1 cellular context compared by ENCODE assay signal in genomic region chr16:67277999-67278772, GRCh38.
TF ChIP-seq lines count a peak whose summit lies in the region.

No MANE protein-coding gene starts in this region.

TF ChIP-seq in HEK293, 187 proteins besides CTCF, POLR2A, EP300 and RAD21 (continued from another document):
- TF ChIP-seq PRDM2 (tag by site-specific recombination; IDR thresholded peaks at IDR 0.05; ENCODE audit: borderline replicate concordance) = no peak
- no peak for TF ChIP-seq KLF8 (tag by site-specific recombination; IDR thresholded peaks at IDR 0.05)
- no peak for TF ChIP-seq ZNF169 (tag by site-specific recombination; IDR thresholded peaks at IDR 0.05)
- peak; percentile 67 for TF ChIP-seq ZNF335 (tag by site-specific recombination; conservative IDR thresholded peaks at IDR 0.05)
- no peak for TF ChIP-seq ZNF292 (tag by site-specific recombination; IDR thresholded peaks at IDR 0.05; ENCODE audit: borderline replicate concordance, low read depth)
- no peak for TF ChIP-seq ZNF112 (tag by site-specific recombination; IDR thresholded peaks at IDR 0.05)
- no peak for TF ChIP-seq ZNF324 (tag by site-specific recombination; IDR thresholded peaks at IDR 0.05)
- no peak for TF ChIP-seq ZNF366 (tag by site-specific recombination; conservative IDR thresholded peaks at IDR 0.05)
- peak; percentile 78 for TF ChIP-seq ZNF398 (tag by site-specific recombination; IDR thresholded peaks at IDR 0.05)
- TF ChIP-seq ZIC2 (tag by site-specific recombination; IDR thresholded peaks at IDR 0.05) = peak; percentile 84
- peak; percentile 24; the same call in 1 of the 2 replicates for TF ChIP-seq SP2 (tag by site-specific recombination; IDR thresholded peaks at IDR 0.05)
- no peak for TF ChIP-seq ZNF677 (tag by site-specific recombination; IDR thresholded peaks at IDR 0.05)
- TF ChIP-seq ZNF558 (tag by site-specific recombination; IDR thresholded peaks at IDR 0.05) = no peak
- TF ChIP-seq ZFHX2 (tag by site-specific recombination; conservative IDR thresholded peaks at IDR 0.05) = peak; percentile 57
- no peak for TF ChIP-seq OSR2 (tag by site-specific recombination; IDR thresholded peaks at IDR 0.05)
- TF ChIP-seq ZNF24 (tag by site-specific recombination; IDR thresholded peaks at IDR 0.05) = no peak
